Comparison of ENCODE assay signal across 10 cellular contexts in the genomic region with DNA sequence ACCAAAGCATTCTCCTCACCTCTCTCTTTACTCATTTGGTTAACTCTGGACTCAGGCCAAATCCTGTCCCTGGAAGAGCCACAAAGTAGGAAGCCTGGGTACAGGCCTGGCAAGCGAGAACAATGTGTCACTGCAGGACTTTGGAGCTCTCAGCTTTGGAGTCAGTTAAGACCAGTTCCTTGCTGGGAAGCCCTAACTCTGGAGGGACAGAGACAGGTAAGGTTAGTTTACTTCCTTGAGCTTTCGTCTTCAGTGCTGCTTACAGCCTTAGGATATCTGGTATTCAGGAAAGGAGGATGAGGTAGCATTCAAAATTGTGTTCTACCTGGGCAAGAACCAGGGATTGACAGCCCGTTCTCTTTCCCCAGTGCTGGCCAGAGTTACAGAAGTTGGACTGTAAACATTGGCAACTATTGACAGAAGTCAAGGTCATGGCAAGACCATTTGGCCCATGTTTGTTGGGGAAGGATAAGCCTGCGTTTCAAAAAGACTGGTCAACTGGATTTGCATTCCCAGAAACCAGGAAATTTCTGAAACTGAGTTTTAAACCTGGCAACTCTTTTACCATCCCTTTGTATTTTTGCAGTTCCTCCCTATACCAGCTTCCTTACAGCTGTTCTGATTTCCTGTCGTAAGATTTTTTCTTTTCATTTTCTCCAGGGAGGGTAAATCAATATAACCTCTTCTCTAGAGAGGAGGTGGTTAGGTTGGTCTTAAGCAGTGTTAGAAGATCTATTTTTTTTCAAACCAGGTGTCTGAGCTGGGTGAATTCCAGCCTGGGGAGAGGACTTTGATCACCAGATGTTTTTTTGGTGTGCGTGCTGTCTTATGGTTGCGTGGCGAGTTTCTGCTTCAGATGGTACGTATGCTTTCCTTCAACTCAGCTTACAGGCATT. TPM values are rescaled to one million over a fixed set of nuclear protein-coding genes. Genes with fewer than 3 reads are reported as not detected.
DNase-seq lines count a peak whose midpoint lies in the region; ATAC-seq and TF ChIP-seq lines count a peak whose summit lies in the region.
"Had no signal": no experiment of that assay in that cellular context is flagged by ENCODE, and none has a peak within 500 bp of the region (broad histone marks: within the 10 kb centered on the region; RNA-seq: fewer than 3 reads in every experiment).

A gene with protein sequence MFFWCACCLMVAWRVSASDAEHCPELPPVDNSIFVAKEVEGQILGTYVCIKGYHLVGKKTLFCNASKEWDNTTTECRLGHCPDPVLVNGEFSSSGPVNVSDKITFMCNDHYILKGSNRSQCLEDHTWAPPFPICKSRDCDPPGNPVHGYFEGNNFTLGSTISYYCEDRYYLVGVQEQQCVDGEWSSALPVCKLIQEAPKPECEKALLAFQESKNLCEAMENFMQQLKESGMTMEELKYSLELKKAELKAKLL (plus strand): TSS at position 130 of the 896 bp plus-strand sequence. CDS start 672 bp downstream, at position 802.

- peak in 1 of 5 donors; percentile 61 for DNase-seq in CD8-positive, alpha-beta memory T cell
- DNase-seq in activated naive CD4-positive, alpha-beta T cell treated with anti-CD3 and anti-CD28 coated beads, Interleukin-2, amount 50 U/mL, for 16 hours, result peak; percentile 30
- DNase-seq in mesothelial cell of epicardium (ENCODE audit: low spot score in 2 of 2, unreplicated experiment in 2 of 2) (no peak), spleen (no peak), NCI-H526 (lab: John Stamatoyannopoulos, UW) (no peak)
- no peak for DNase-seq in activated effector memory CD4-positive, alpha-beta T cell treated with Interleukin-2 at 50 U/mL for 16 hours
- DNase-seq: left cardiac atrium had no signal

- H3K27me3 ChIP-seq in CD8-positive, alpha-beta memory T cell (ENCODE audit: insufficient read depth, low read length, poor library complexity, severe bottlenecking), result no peaks in the 10 kb centered on the region
- no peaks in the 10 kb centered on the region for H3K27me3 ChIP-seq in spleen (replicated peaks in 1 of 7)

- CTCF ChIA-PET in CD8-positive, alpha-beta memory T cell (lab: Charles Lee), result interaction anchor here (0.6 kb wide), 1 partner anchor 316 kb away, joined by 4 read pairs; no protein-coding TSS in a partner anchor

- peak within 1 kb of the TSS in 5 of 7 donors; percentile 24 to 67 (median 52) for H3K4me3 Mint-ChIP-seq in CD8-positive, alpha-beta memory T cell
- no peak within 1 kb of the TSS for H3K4me3 Mint-ChIP-seq in mesothelial cell of epicardium

- no peak within 1 kb of the TSS for H3K27ac ChIP-seq in CD8-positive, alpha-beta memory T cell (ENCODE audit: low read depth, low read length)
- H3K27ac ChIP-seq in spleen, result no peak within 1 kb of the TSS
- H3K27ac ChIP-seq: VCaP had no signal

- H3K4me1 ChIP-seq in CD8-positive, alpha-beta memory T cell (ENCODE audit: insufficient read depth, low read length), result peaks cover 11% of the 10 kb centered on the region
- peaks cover 0 to 28% (median 10%) of the 10 kb centered on the region in 6 donors for H3K4me1 ChIP-seq in spleen

- H3K36me3 ChIP-seq in CD8-positive, alpha-beta memory T cell (ENCODE audit: insufficient read depth, low read length), result no peaks in the 10 kb centered on the region
- no peaks in the 10 kb centered on the region for H3K36me3 ChIP-seq in spleen

- no peak for TF ChIP-seq CTCF in mesothelial cell of epicardium (IDR thresholded peaks at IDR 0.05; ENCODE audit: unreplicated experiment)
- TF ChIP-seq CTCF in spleen (IDR thresholded peaks at IDR 0.05 in 8 of 11, conservative IDR thresholded peaks at IDR 0.05 in 3 of 11), result no peak

- WGBS in spleen, 5 donors, result 53 to 74% (median 68%) methylated on average over 9 of the region's 9 CpGs

- ATAC-seq in HG02623 (IDR thresholded peaks at IDR 0.05; ENCODE audit: unreplicated experiment) (peak; percentile 40), HG03139 (IDR thresholded peaks at IDR 0.05; ENCODE audit: unreplicated experiment) (no peak)

- H3K36me3 Mint-ChIP-seq in CD8-positive, alpha-beta memory T cell, result no peaks in the 10 kb centered on the region
- no peaks in the 10 kb centered on the region for H3K36me3 Mint-ChIP-seq in mesothelial cell of epicardium

- POLR2A ChIA-PET in CD8-positive, alpha-beta memory T cell (lab: Charles Lee), result no interaction called here

- H3K4me3 ChIP-seq in CD8-positive, alpha-beta memory T cell (ENCODE audit: low read length), result peak within 1 kb of the TSS; percentile 25
- H3K4me3 ChIP-seq in spleen, result peak within 1 kb of the TSS in 2 of 8 donors; percentile 13 to 26

- TF ChIP-seq POLR2A in spleen (IDR thresholded peaks at IDR 0.05), result no peak

- H3K9me3 ChIP-seq in CD8-positive, alpha-beta memory T cell (ENCODE audit: low read length), result no peaks in the 10 kb centered on the region
- H3K9me3 ChIP-seq in spleen, result no peaks in the 10 kb centered on the region

- H3K27ac Mint-ChIP-seq in CD8-positive, alpha-beta memory T cell, result peak within 1 kb of the TSS in 4 of 8 donors; percentile 27 to 60 (median 33)
- H3K27ac Mint-ChIP-seq in mesothelial cell of epicardium, result peak within 1 kb of the TSS; percentile 93

- peaks cover 6 to 19% (median 13%) of the 10 kb centered on the region in 3 donors for H3K4me1 Mint-ChIP-seq in CD8-positive, alpha-beta memory T cell
- H3K4me1 Mint-ChIP-seq in mesothelial cell of epicardium, result peaks cover 51% of the 10 kb centered on the region

- no peaks in the 10 kb centered on the region for H3K9me3 Mint-ChIP-seq in CD8-positive, alpha-beta memory T cell
- no peaks in the 10 kb centered on the region for H3K9me3 Mint-ChIP-seq in mesothelial cell of epicardium

- intact Hi-C loops in spleen (cut with DNase I; ENCODE audit: low total_unique reads), result loop anchor here (5.0 kb wide), 2 partner anchors 93 to 408 kb away; partner anchors contain the start of gene CR1

- H3K27me3 Mint-ChIP-seq in CD8-positive, alpha-beta memory T cell, result peaks cover 9 to 28% of the 10 kb centered on the region in 2 donors
- no peaks in the 10 kb centered on the region for H3K27me3 Mint-ChIP-seq in mesothelial cell of epicardium (ENCODE audit: low read depth)

RNA-seq across cellular contexts. Expression of the gene that starts here (rescaled TPM):
- under 1 TPM in 1 of 2 experiments, not detected in 1; 0.51 TPM for total RNA-seq in CD8-positive, alpha-beta memory T cell
- polyA plus RNA-seq in CD8-positive, alpha-beta memory T cell, result not detected
- total RNA-seq in mesothelial cell of epicardium (0.47 to 0.78 TPM in 2 of 3 replicates, not detected in the other), spleen (1 to 10 TPM in 3 of 7 donors, under 1 TPM in 3, not detected in 1; 0.34 to 1.4 (median 0.71) TPM)
- under 1 TPM; 0.24 to 0.61 (median 0.59) TPM for polyA plus RNA-seq in spleen
